ENCODE assay signal across 29 cellular contexts in the genomic region with DNA sequence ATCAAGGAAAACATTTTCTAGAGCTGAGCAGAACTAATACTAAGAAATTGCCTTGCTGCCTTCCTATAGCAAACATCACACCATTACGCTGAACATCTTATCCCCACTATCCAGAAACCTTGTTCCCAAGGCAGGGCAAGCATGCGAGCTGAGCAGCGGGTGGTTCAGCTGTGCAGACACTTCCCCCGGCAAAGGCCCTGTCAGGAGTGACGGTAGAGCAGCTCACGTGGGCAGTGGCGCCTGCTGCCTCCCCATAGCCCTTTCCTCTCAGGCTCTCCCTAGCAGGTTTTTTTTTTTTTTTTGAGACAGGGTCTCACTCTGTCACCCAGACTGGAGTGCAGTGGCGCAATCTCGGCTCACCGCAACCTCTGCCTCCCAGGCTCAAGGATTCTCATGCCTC. TPM values are rescaled to one million over a fixed set of nuclear protein-coding genes. Genes with fewer than 3 reads are reported as not detected.
"Had no signal": no experiment of that assay in that cellular context is flagged by ENCODE, and none has a peak within 500 bp of the region (broad histone marks: within the 10 kb centered on the region; RNA-seq: fewer than 3 reads in every experiment).

No MANE protein-coding gene starts in this region.

- H3K4me3 Mint-ChIP-seq: activated CD4-positive, alpha-beta T cell treated with anti-CD3 and anti-CD28 coated beads for 36 hours; activated CD8-positive, alpha-beta T cell treated with anti-CD3 and anti-CD28 coated beads, Interleukin-2, amount 10 ng/mL, durations not matched to agents 7 days and 5 days; activated naive CD4-positive, alpha-beta T cell treated with anti-CD3 and anti-CD28 coated beads for 36 hours; activated naive CD8-positive, alpha-beta T cell treated with anti-CD3 and anti-CD28 coated beads for 36 hours; endodermal cell; T-helper 17 cell had no signal

- DNase-seq: activated CD4-positive, alpha-beta T cell treated with anti-CD3 and anti-CD28 coated beads for 36 hours; activated CD8-positive, alpha-beta T cell treated with anti-CD3 and anti-CD28 coated beads, Interleukin-2, amount 10 ng/mL, durations not matched to agents 7 days and 5 days; activated effector memory CD4-positive, alpha-beta T cell treated with anti-CD3 and anti-CD28 coated beads, Interleukin-2, amount 50 U/mL, for 16 hours; activated naive CD4-positive, alpha-beta T cell treated with anti-CD3 and anti-CD28 coated beads for 36 hours; activated naive CD8-positive, alpha-beta T cell treated with anti-CD3 and anti-CD28 coated beads for 36 hours; adrenal gland; aorta; brain microvascular endothelial cell; endodermal cell; foreskin keratinocyte; kidney glomerular epithelial cell; mesendoderm; ovary; retina; stimulated activated CD4-positive, alpha-beta T cell treated with anti-CD3 and anti-CD28 coated beads, Interleukin-12 subunit alpha, Interleukin-12 subunit beta, amount 100 ng/mL, for 4 hours; stimulated activated CD4-positive, alpha-beta T cell treated with anti-CD3 and anti-CD28 coated beads, Interleukin-4, amount 100 ng/mL, for 1 hour; stimulated activated naive CD8-positive, alpha-beta T cell treated with anti-CD3 and anti-CD28 coated beads, Interleukin-15, Interleukin-2, amounts not matched to agents 100 U/mL and 50 U/mL, for 24 hours; T-helper 17 cell; T1000; testis; upper lobe of right lung had no signal

- H3K4me3 ChIP-seq: adrenal gland, esophagus muscularis mucosa, heart right ventricle, lung, ovary, skin epidermis, testis, upper lobe of right lung had no signal

- ATAC-seq: activated CD4-positive, alpha-beta T cell treated with anti-CD3 and anti-CD28 coated beads for 36 hours; activated CD8-positive, alpha-beta T cell treated with anti-CD3 and anti-CD28 coated beads, Interleukin-2, amount 10 ng/mL, durations not matched to agents 7 days and 5 days; foreskin keratinocyte; left lobe of liver; stimulated activated naive CD8-positive, alpha-beta T cell treated with anti-CD3 and anti-CD28 coated beads, Interleukin-15, Interleukin-2, amounts not matched to agents 100 U/mL and 50 U/mL, for 24 hours; T-helper 17 cell had no signal

- H3K27ac ChIP-seq: adrenal gland, brain microvascular endothelial cell, esophagus muscularis mucosa, foreskin keratinocyte, ovary, testis, upper lobe of right lung had no signal

- H3K27me3 ChIP-seq: adrenal gland, brain microvascular endothelial cell, esophagus muscularis mucosa, foreskin keratinocyte, heart right ventricle, ovary, testis, upper lobe of right lung had no signal

- H3K9me3 ChIP-seq: adrenal gland, esophagus muscularis mucosa, heart right ventricle, ovary, testis, upper lobe of right lung had no signal

- H3K36me3 ChIP-seq: adrenal gland, brain microvascular endothelial cell, ovary, upper lobe of right lung had no signal

- H3K4me1 ChIP-seq: foreskin keratinocyte had no signal

- H3K9me3 Mint-ChIP-seq: activated naive CD4-positive, alpha-beta T cell treated with anti-CD3 and anti-CD28 coated beads for 36 hours; activated naive CD8-positive, alpha-beta T cell treated with anti-CD3 and anti-CD28 coated beads for 36 hours; endodermal cell had no signal

- H3K4me1 Mint-ChIP-seq: activated CD4-positive, alpha-beta T cell treated with anti-CD3 and anti-CD28 coated beads for 36 hours; activated naive CD8-positive, alpha-beta T cell treated with anti-CD3 and anti-CD28 coated beads for 36 hours had no signal

- H3K27ac Mint-ChIP-seq: activated CD4-positive, alpha-beta T cell treated with anti-CD3 and anti-CD28 coated beads for 36 hours; activated CD8-positive, alpha-beta T cell treated with anti-CD3 and anti-CD28 coated beads, Interleukin-2, amount 10 ng/mL, durations not matched to agents 7 days and 5 days; activated naive CD4-positive, alpha-beta T cell treated with anti-CD3 and anti-CD28 coated beads for 36 hours; activated naive CD8-positive, alpha-beta T cell treated with anti-CD3 and anti-CD28 coated beads for 36 hours; endodermal cell; progenitor cell of endocrine pancreas; T-helper 17 cell had no signal

- H3K27me3 Mint-ChIP-seq: activated CD4-positive, alpha-beta T cell treated with anti-CD3 and anti-CD28 coated beads for 36 hours; activated naive CD8-positive, alpha-beta T cell treated with anti-CD3 and anti-CD28 coated beads for 36 hours; T-helper 17 cell had no signal

RNA-seq across cellular contexts. Expression of gene ANGPTL7, which starts 13.7 kb away (rescaled TPM):
- total RNA-seq: activated CD4-positive, alpha-beta T cell treated with anti-CD3 and anti-CD28 coated beads for 36 hours; activated CD8-positive, alpha-beta T cell treated with anti-CD3 and anti-CD28 coated beads, Interleukin-2, amount 10 ng/mL, durations not matched to agents 7 days and 5 days; activated naive CD4-positive, alpha-beta T cell treated with anti-CD3 and anti-CD28 coated beads for 36 hours; activated naive CD8-positive, alpha-beta T cell treated with anti-CD3 and anti-CD28 coated beads for 36 hours; endodermal cell; foreskin keratinocyte; left lobe of liver; mononuclear cell; progenitor cell of endocrine pancreas; T-helper 17 cell; testis had no signal
- polyA plus RNA-seq: foreskin keratinocyte, neural cell had no signal
